23 cellular contexts compared by ENCODE assay signal in genomic region chr1:217522280-217522679, GRCh38.
DNase-seq lines count a peak whose midpoint lies in the region; ATAC-seq and TF ChIP-seq lines count a peak whose summit lies in the region.
"Had no signal": no experiment of that assay in that cellular context is flagged by ENCODE, and none has a peak within 500 bp of the region (broad histone marks: within the 10 kb centered on the region; RNA-seq: fewer than 3 reads in every experiment).

No MANE protein-coding gene starts in this region.

- DNase-seq in cardiac muscle cell (ENCODE audit: low read depth in 1 of 2, low spot score in 1 of 2) (peak; percentile 17 to 19), left cardiac atrium (no peak), fibroblast of villous mesenchyme (ENCODE audit: low read depth) (no peak), esophagus squamous epithelium (lab: John Stamatoyannopoulos, UW) (no peak), mammary epithelial cell (no peak)
- DNase-seq: activated CD4-positive, alpha-beta T cell treated with anti-CD3 and anti-CD28 coated beads, Interleukin-2, amount 50 U/mL, for 48 hours; activated naive CD4-positive, alpha-beta T cell treated with anti-CD3 and anti-CD28 coated beads for 36 hours; C1 segment of cervical spinal cord; colonic mucosa; effector memory CD4-positive, alpha-beta T cell; foreskin keratinocyte; MG63; NCI-H1105 treated with DMSO at 0.1 percent for 48 hours; NCI-H2029; NCI-H2227 treated with DMSO at 0.1 percent for 48 hours; NCI-H82; SHP77 treated with DMSO at 0.1 percent for 48 hours; stimulated activated CD4-positive, alpha-beta T cell treated with anti-CD3 and anti-CD28 coated beads, Interleukin-2, amount 100 ng/mL, for 24 hours; T-helper 1 cell had no signal

- H3K4me2 ChIP-seq in OCI-LY3 (ENCODE audit: low read length), result no peak overlapping the region
- no peak overlapping the region for H3K4me2 ChIP-seq in mammary epithelial cell (ENCODE audit: insufficient read depth, low read depth, low read length)

- H4K20me1 ChIP-seq in OCI-LY3 (ENCODE audit: insufficient read depth, low read length) (no peaks in the 10 kb centered on the region), mammary epithelial cell (ENCODE audit: insufficient read depth, low read length) (no peaks in the 10 kb centered on the region)

- CTCF ChIA-PET in mammary epithelial cell (lab: Charles Lee; ENCODE audit: low non-redundant PET), result no interaction called here

- no peaks in the 10 kb centered on the region for H3K36me3 ChIP-seq in cardiac muscle cell
- no peaks in the 10 kb centered on the region for H3K36me3 ChIP-seq in OCI-LY3 (replicated peaks; ENCODE audit: low read depth, low read length)
- no peaks in the 10 kb centered on the region for H3K36me3 ChIP-seq in esophagus squamous epithelium
- no peaks in the 10 kb centered on the region for H3K36me3 ChIP-seq in mammary epithelial cell (ENCODE audit: insufficient read depth, low read length)
- H3K36me3 ChIP-seq: colonic mucosa, MG63 had no signal

- ATAC-seq in left cardiac atrium (no peak), HG03097 (IDR thresholded peaks at IDR 0.05; ENCODE audit: low FRiP score, unreplicated experiment) (no peak)
- ATAC-seq: foreskin keratinocyte, K562 had no signal

- intact Hi-C loops in left cardiac atrium (cut with DNase I) (loop anchor here in 1 of 2 donors (10.0 kb wide), 1 partner anchor 643 kb away; no protein-coding TSS in a partner anchor), esophagus squamous epithelium (cut with DNase I) (no loop called here), mammary epithelial cell (cut with micrococcal nuclease) (no loop called here)

- H3K4me3 ChIP-seq in cardiac muscle cell (no peak overlapping the region), OCI-LY3 (ENCODE audit: low read length) (no peak overlapping the region), fibroblast of villous mesenchyme (ENCODE audit: low read depth, low read length) (no peak overlapping the region), esophagus squamous epithelium (no peak overlapping the region), mammary epithelial cell (replicated peaks in 1 of 3; ENCODE audit: insufficient read depth in 1 of 3, low read depth in 2 of 3, low read length in 3 of 3) (no peak overlapping the region)
- H3K4me3 ChIP-seq: colonic mucosa, K562, MG63, tibial nerve had no signal

- no TSS peak for BruUV-seq in mammary epithelial cell (replicated peaks; lab: Mats Ljungman, UMichigan)

- TF ChIP-seq CTCF in cardiac muscle cell (IDR thresholded peaks at IDR 0.05; ENCODE audit: low read depth, low read length) (no peak), OCI-LY3 (IDR thresholded peaks at IDR 0.05; ENCODE audit: low read depth, low read length) (0 out of 2 replicates have a peak, but pooled peaks have one; percentile 16), fibroblast of villous mesenchyme (IDR thresholded peaks at IDR 0.05; ENCODE audit: insufficient read depth, low read depth, low read length) (peak; percentile 13), esophagus squamous epithelium (IDR thresholded peaks at IDR 0.05) (no peak), mammary epithelial cell (conservative IDR thresholded peaks at IDR 0.05 in 1 of 2, IDR thresholded peaks at IDR 0.05 in 1 of 2; ENCODE audit: extremely low read depth in 1 of 2, insufficient read depth in 1 of 2, low read depth in 1 of 2, low read length in 2 of 2) (no peak)

- no peak for TF ChIP-seq POLR2A in esophagus squamous epithelium (IDR thresholded peaks at IDR 0.05)

- H3K27me3 ChIP-seq in cardiac muscle cell (no peaks in the 10 kb centered on the region), OCI-LY3 (ENCODE audit: low read depth, low read length) (no peaks in the 10 kb centered on the region), esophagus squamous epithelium (no peaks in the 10 kb centered on the region), mammary epithelial cell (ENCODE audit: insufficient read depth, low read length) (no peaks in the 10 kb centered on the region)
- H3K27me3 ChIP-seq: colonic mucosa, foreskin keratinocyte, MG63, tibial nerve had no signal

- in situ Hi-C loops in mammary epithelial cell (cut with MboI; ENCODE audit: low sequenced_read_pairs in 2 of 2), result no loop called here

- 91 to 95% methylated on average over 3 of the region's 3 CpGs for WGBS in esophagus squamous epithelium, 2 donors
- WGBS in mammary epithelial cell (ENCODE audit: low coverage, missing lambda C conversion rate), result 96% methylated on average over 3 of the region's 3 CpGs

- H2AFZ ChIP-seq in OCI-LY3 (ENCODE audit: low read depth, low read length) (no peak overlapping the region), mammary epithelial cell (ENCODE audit: low read depth, low read length) (no peak overlapping the region)

- dilution Hi-C loops in mammary epithelial cell (cut with HindIII; ENCODE audit: low sequenced_read_pairs), result no loop called here

- peaks cover 5% of the 10 kb centered on the region for H3K9me3 ChIP-seq in cardiac muscle cell (ENCODE audit: low read depth)
- H3K9me3 ChIP-seq in OCI-LY3 (ENCODE audit: insufficient read depth, low read length), result no peaks in the 10 kb centered on the region
- no peaks in the 10 kb centered on the region for H3K9me3 ChIP-seq in esophagus squamous epithelium
- H3K9me3 ChIP-seq in mammary epithelial cell (replicated peaks; ENCODE audit: insufficient read depth, low read length), result no peaks in the 10 kb centered on the region
- H3K9me3 ChIP-seq: colonic mucosa, MG63, tibial nerve had no signal

- H3K27ac ChIP-seq in cardiac muscle cell (no peak overlapping the region), OCI-LY3 (ENCODE audit: low read length) (no peak overlapping the region), esophagus squamous epithelium (no peak overlapping the region), mammary epithelial cell (ENCODE audit: insufficient read depth, low read depth, low read length) (no peak overlapping the region)
- H3K27ac ChIP-seq: colonic mucosa, foreskin keratinocyte, tibial nerve had no signal

- H3K79me2 ChIP-seq in OCI-LY3 (ENCODE audit: low read length) (no peaks in the 10 kb centered on the region), mammary epithelial cell (ENCODE audit: insufficient read depth, low read length) (no peaks in the 10 kb centered on the region)

- H3K4me1 ChIP-seq in cardiac muscle cell (ENCODE audit: low read depth) (peaks cover 30% of the 10 kb centered on the region), OCI-LY3 (ENCODE audit: low read length) (no peaks in the 10 kb centered on the region), esophagus squamous epithelium (no peaks in the 10 kb centered on the region), mammary epithelial cell (ENCODE audit: insufficient read depth, low read length) (peaks cover 18% of the 10 kb centered on the region)
- H3K4me1 ChIP-seq: colonic mucosa had no signal

- H3K9ac ChIP-seq in OCI-LY3 (ENCODE audit: low read length), result no peak overlapping the region
- H3K9ac ChIP-seq in mammary epithelial cell (ENCODE audit: insufficient read depth, low read length), result no peak overlapping the region

Comparison
In these comparisons a context has a peak if more than half of its experiments do, and no peak if none do; other contexts are left out.
1. DNase-seq: peak in cardiac muscle cell (2 of 2); none in left cardiac atrium (single experiment), fibroblast of villous mesenchyme (single experiment), esophagus squamous epithelium (single experiment) and mammary epithelial cell (single experiment).
2. CTCF ChIP-seq: peak in OCI-LY3 (single experiment) and fibroblast of villous mesenchyme (single experiment); none in cardiac muscle cell (single experiment), esophagus squamous epithelium (0 of 6) and mammary epithelial cell (0 of 2).